Comparison of ENCODE assay signal across 1 cellular context in genomic region chr9:98230354-98230753, GRCh38.
TF ChIP-seq lines count a peak whose summit lies in the region.

No MANE protein-coding gene starts in this region.

TF ChIP-seq in liver, 16 proteins besides CTCF, POLR2A, EP300 and RAD21:
- TF ChIP-seq SP1 (IDR thresholded peaks at IDR 0.05) (peak; percentile 19), GABPA (IDR thresholded peaks at IDR 0.05 in 1 of 2, conservative IDR thresholded peaks at IDR 0.05 in 1 of 2) (no peak), MAX (IDR thresholded peaks at IDR 0.05) (peak; percentile 13), TAF1 (conservative IDR thresholded peaks at IDR 0.05) (no peak), YY1 (IDR thresholded peaks at IDR 0.05) (peak; percentile 14), HNF4A (conservative IDR thresholded peaks at IDR 0.05) (peak; percentile 22 to 31), RXRA (IDR thresholded peaks at IDR 0.05) (peak in 1 of 2 donors; percentile 12)
